In the genomic region with DNA sequence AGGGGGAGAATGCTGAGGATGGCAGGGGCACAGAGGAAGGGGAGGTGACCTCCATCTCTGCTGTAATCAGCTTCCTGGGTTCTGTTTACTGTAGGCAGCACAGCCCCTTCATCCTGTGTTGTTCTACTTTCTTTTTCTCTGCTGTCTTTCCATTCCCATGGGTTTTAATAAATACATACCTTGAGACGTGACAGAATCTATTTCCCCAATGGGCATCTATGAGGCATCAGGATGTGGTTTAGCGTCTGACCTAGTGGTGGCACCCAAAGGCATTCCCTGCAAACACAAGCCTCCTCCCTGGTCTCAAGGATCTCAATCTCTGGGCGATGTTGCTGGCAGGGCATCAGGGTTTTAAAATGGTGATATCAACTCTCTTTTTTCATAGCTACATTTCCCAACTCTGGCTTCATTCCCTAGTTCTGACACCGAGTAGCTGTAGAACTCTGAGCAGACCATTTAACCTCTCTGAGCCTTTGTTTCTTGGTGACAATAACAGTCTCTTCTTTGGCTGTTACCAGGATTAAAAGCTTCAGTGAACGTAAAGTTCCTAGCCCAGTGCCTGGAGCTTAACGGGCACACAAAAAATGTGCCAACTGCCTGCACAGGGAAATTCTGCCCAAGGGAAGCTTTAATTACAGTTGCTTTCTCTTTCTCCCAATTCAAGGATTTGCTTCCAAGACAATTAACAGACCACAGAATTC, we compare ENCODE assay signal across 1 cellular context.
TF ChIP-seq lines count a peak whose summit lies in the region.

No MANE protein-coding gene starts in this region.

TF ChIP-seq in WTC11, 78 proteins besides CTCF, POLR2A, EP300 and RAD21 (continued from another document):
- TF ChIP-seq, protein P1, sequence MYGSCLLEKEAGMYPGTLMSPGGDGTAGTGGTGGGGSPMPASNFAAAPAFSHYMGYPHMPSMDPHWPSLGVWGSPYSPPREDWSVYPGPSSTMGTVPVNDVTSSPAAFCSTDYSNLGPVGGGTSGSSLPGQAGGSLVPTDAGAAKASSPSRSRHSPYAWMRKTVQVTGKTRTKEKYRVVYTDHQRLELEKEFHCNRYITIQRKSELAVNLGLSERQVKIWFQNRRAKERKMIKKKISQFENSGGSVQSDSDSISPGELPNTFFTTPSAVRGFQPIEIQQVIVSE (CRISPR knock-in tag; IDR thresholded peaks at IDR 0.05; ENCODE audit: borderline replicate concordance) = no peak
- TF ChIP-seq, protein P2, sequence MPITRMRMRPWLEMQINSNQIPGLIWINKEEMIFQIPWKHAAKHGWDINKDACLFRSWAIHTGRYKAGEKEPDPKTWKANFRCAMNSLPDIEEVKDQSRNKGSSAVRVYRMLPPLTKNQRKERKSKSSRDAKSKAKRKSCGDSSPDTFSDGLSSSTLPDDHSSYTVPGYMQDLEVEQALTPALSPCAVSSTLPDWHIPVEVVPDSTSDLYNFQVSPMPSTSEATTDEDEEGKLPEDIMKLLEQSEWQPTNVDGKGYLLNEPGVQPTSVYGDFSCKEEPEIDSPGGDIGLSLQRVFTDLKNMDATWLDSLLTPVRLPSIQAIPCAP (CRISPR knock-in tag; IDR thresholded peaks at IDR 0.05) = no peak
- TF ChIP-seq, protein P3, sequence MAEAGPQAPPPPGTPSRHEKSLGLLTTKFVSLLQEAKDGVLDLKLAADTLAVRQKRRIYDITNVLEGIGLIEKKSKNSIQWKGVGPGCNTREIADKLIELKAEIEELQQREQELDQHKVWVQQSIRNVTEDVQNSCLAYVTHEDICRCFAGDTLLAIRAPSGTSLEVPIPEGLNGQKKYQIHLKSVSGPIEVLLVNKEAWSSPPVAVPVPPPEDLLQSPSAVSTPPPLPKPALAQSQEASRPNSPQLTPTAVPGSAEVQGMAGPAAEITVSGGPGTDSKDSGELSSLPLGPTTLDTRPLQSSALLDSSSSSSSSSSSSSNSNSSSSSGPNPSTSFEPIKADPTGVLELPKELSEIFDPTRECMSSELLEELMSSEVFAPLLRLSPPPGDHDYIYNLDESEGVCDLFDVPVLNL (CRISPR knock-in tag; IDR thresholded peaks at IDR 0.05; ENCODE audit: borderline replicate concordance, low read depth) = no peak
- TF ChIP-seq JAZF1 (CRISPR knock-in tag; IDR thresholded peaks at IDR 0.05) = no peak
- TF ChIP-seq, protein P4, sequence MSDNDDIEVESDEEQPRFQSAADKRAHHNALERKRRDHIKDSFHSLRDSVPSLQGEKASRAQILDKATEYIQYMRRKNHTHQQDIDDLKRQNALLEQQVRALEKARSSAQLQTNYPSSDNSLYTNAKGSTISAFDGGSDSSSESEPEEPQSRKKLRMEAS (CRISPR knock-in tag; IDR thresholded peaks at IDR 0.05) = no peak
- no peak for TF ChIP-seq KAT7 (CRISPR knock-in tag; IDR thresholded peaks at IDR 0.05; ENCODE audit: borderline replicate concordance)
